In the genomic region with DNA sequence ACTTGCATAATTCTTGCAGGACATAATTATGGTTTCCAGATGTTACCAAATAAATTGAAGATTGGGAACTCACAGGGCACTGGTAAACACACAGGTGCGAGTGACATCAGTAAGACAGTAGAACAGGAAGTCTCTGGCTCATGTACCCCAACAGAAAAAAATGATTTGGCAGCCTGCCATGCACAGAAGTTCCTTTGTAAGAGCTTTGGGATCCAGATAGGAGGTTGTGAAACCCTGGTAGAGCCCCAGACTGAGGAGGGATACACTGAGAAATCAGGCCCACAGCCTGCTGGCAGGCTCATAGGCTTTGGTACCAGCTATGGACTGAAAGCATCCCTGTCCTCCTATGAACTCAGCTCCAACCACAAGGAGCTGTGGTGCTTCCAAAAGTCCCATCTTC, we compare ENCODE assay signal across 14 cellular contexts.
"Had no signal": no experiment of that assay in that cellular context is flagged by ENCODE, and none has a peak within 500 bp of the region (broad histone marks: within the 10 kb centered on the region; RNA-seq: fewer than 3 reads in every experiment).

No MANE protein-coding gene starts in this region.

- DNase-seq: activated CD4-positive, alpha-beta T cell treated with anti-CD3 and anti-CD28 coated beads, Interleukin-2, amount 10 ng/mL, durations not matched to agents 24 days and 14 days; activated CD4-positive, CD25-positive, alpha-beta regulatory T cell; activated CD8-positive, alpha-beta memory T cell treated with anti-CD3 and anti-CD28 coated beads, Interleukin-2, amount 50 U/mL, for 4 hours; activated CD8-positive, alpha-beta T cell treated with anti-CD3 and anti-CD28 coated beads, Interleukin-2, amount 10 ng/mL, durations not matched to agents 7 days and 5 days; activated gamma-delta T cell; activated T-cell treated with anti-CD3 and anti-CD28 coated beads, Interleukin-2, amount 50 U/mL, for 48 hours; amniotic stem cell; caudate nucleus; hypothalamus; kidney; retina; thyroid gland had no signal

- FAIRE-seq: colon, kidney, urothelium cell line had no signal
